ENCODE assay signal across 8 cellular contexts in the genomic region with DNA sequence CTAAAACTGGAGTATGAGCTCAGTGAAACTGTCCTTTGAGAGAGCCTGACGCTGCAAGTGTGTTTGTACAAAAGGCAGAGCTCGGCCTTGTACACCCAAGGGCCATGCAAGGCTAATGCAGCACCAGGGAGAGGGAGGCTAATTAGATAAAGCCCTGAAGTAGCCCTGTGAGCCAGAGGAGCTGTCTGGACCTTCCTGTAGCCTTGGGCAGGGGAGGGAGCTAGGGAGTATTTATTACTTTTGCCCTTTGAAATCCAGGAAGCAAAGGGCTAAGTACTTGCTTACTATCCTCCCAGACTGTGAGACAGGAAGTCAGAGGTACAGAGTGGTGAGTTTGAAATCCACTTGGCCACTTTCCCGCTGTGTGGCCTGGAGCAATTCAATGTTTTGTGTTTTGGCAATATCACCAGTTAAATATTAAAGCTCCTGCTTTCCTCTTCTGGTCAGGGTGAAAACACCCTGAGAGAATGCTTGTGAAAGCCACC. TPM values are rescaled to one million over a fixed set of nuclear protein-coding genes. Genes with fewer than 3 reads are reported as not detected.
A peak's percentile ranks its signal among the peaks of the same experiment; 100 is the strongest.
DNase-seq lines count a peak whose midpoint lies in the region; ATAC-seq, FAIRE-seq and TF ChIP-seq lines count a peak whose summit lies in the region.

No MANE protein-coding gene starts in this region.

- H3K36me3 ChIP-seq in ovary: no peaks in the 10 kb centered on the region

- H3K27me3 ChIP-seq in ovary: no peaks in the 10 kb centered on the region

- H3K4me3 ChIP-seq in fibroblast of villous mesenchyme (ENCODE audit: low read depth, low read length): no peak overlapping the region
- H3K4me3 ChIP-seq in ovary: no peak overlapping the region

- intact Hi-C loops in ovary (cut with DNase I): loop anchor here in 3 of 4 donors (5.0 to 10.0 kb wide), 3 partner anchors 59 to 141 kb away; partner anchors contain the start of genes GTF2H1 (in 2 of the 3), HPS5 (in 2 of the 3) and TSG101 (in 1 of the 3)

- peaks cover 10% of the 10 kb centered on the region for H3K4me1 ChIP-seq in ovary (ENCODE audit: insufficient read depth)

- peaks cover 4% of the 10 kb centered on the region; the same call in 1 of the 2 replicates for H3K27me3 Mint-ChIP-seq in WTC11 (ENCODE audit: low read depth)

- 1 to 2% (median 1%) methylated on average over 3 of the region's 3 CpGs for WGBS in ovary, 3 donors

- H3K4me3 Mint-ChIP-seq in WTC11: no peak overlapping the region

- H3K9me3 Mint-ChIP-seq in WTC11: no peaks in the 10 kb centered on the region

- peak overlapping the region; percentile 82 to 84 for H3K27ac ChIP-seq in ovary

- peak; percentile 19 for DNase-seq in GF-D8 (lab: John Stamatoyannopoulos, UW)
- DNase-seq in HTR-8/SVneo (ENCODE audit: insufficient read length, low spot score): peak; percentile 71
- no peak for DNase-seq in WTC11 (ENCODE audit: low spot score)
- peak; percentile 97 for DNase-seq in fibroblast of villous mesenchyme (ENCODE audit: low read depth)
- peak; percentile 68 to 79 (median 73) for DNase-seq in ovary
- DNase-seq in DMS 273 treated with DMSO at 0.1 percent for 48 hours (lab: John Stamatoyannopoulos, UW): no peak
- DNase-seq in activated CD4-positive, alpha-beta T cell treated with anti-CD3 and anti-CD28 coated beads, Interleukin-2, amount 50 U/mL, for 4 hours: no peak

- no peaks in the 10 kb centered on the region for H3K36me3 Mint-ChIP-seq in WTC11

- TF ChIP-seq CTCF in WTC11 (IDR thresholded peaks at IDR 0.05): no peak
- TF ChIP-seq CTCF in fibroblast of villous mesenchyme (IDR thresholded peaks at IDR 0.05; ENCODE audit: insufficient read depth, low read depth, low read length): no peak
- no peak for TF ChIP-seq CTCF in ovary (IDR thresholded peaks at IDR 0.05)

- no peak for FAIRE-seq in HTR-8/SVneo (lab: Jason Lieb, UNC)

- TF ChIP-seq POLR2A in ovary (IDR thresholded peaks at IDR 0.05): no peak

- POLR2A ChIA-PET in WTC11 (lab: Charles Lee): interaction anchor here (1.0 to 1.3 kb wide), 2 partner anchors 8 to 12 kb away, joined by 3 to 4 read pairs; no protein-coding TSS in a partner anchor

- H3K27ac Mint-ChIP-seq in WTC11: no peak overlapping the region

- no peaks in the 10 kb centered on the region for H3K9me3 ChIP-seq in ovary

- peaks cover 13% of the 10 kb centered on the region; the same call in 1 of the 2 replicates for H3K4me1 Mint-ChIP-seq in WTC11

- TF ChIP-seq EP300 in ovary (IDR thresholded peaks at IDR 0.05): no peak

- peak; percentile 67 for ATAC-seq in GM21528 (IDR thresholded peaks at IDR 0.05; ENCODE audit: low FRiP score, unreplicated experiment)
- ATAC-seq in WTC11: peak; percentile 42

- CTCF ChIA-PET in WTC11 (lab: Charles Lee): interaction anchor here (0.9 to 2.7 kb wide), 2 partner anchors 26 to 338 kb away, joined by 3 to 12 read pairs; no protein-coding TSS in a partner anchor

TF ChIP-seq in WTC11, 78 proteins besides CTCF, POLR2A, EP300 and RAD21:
- TF ChIP-seq CREB1 (CRISPR knock-in tag; IDR thresholded peaks at IDR 0.05) (no peak), EMX1 (CRISPR knock-in tag; IDR thresholded peaks at IDR 0.05) (no peak), ATF1 (CRISPR knock-in tag; IDR thresholded peaks at IDR 0.05) (no peak), FOXK1 (CRISPR knock-in tag; IDR thresholded peaks at IDR 0.05) (no peak), TEAD1 (CRISPR knock-in tag; IDR thresholded peaks at IDR 0.05) (no peak), SMAD4 (CRISPR knock-in tag; IDR thresholded peaks at IDR 0.05) (no peak), FOXJ3 (CRISPR knock-in tag; IDR thresholded peaks at IDR 0.05; ENCODE audit: borderline replicate concordance) (no peak), ELF4 (CRISPR knock-in tag; IDR thresholded peaks at IDR 0.05; ENCODE audit: low read depth) (no peak)
- TF ChIP-seq, protein P1, sequence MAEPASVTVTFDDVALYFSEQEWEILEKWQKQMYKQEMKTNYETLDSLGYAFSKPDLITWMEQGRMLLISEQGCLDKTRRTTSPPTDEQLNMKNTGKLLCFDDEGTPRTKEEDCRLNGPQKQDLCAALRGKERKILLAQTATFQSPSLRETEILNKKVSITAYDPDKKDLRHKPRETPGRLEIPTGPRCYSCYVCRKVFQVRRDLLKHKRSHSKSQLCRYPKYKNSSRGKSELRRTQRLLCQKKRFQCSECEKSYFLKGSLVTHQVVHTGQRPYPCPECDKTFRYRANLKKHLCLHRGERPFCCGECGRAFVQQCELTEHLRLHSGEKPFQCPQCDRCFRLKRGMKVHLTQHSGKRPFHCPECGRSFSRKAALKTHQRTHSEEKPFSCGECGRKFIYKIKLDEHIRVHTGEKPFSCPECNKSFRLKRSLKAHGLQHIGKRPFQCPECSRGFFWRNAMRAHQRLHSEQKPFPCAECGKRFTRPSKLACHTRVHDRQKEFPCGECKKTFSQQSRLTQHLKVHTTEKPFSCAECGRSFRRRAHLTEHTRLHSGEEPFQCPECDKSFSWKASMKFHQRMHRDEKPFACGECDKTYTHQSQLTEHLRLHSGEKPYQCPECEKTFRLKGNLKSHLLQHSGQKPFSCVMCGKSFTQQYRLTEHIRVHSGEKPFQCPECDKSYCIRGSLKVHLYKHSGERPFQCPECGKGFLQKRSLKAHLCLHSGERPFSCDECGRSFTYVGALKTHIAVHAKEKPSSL (CRISPR knock-in tag; conservative IDR thresholded peaks at IDR 0.05): no peak
- TF ChIP-seq, protein P2, sequence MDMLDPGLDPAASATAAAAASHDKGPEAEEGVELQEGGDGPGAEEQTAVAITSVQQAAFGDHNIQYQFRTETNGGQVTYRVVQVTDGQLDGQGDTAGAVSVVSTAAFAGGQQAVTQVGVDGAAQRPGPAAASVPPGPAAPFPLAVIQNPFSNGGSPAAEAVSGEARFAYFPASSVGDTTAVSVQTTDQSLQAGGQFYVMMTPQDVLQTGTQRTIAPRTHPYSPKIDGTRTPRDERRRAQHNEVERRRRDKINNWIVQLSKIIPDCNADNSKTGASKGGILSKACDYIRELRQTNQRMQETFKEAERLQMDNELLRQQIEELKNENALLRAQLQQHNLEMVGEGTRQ (CRISPR knock-in tag; IDR thresholded peaks at IDR 0.05): no peak

RNA-seq across cellular contexts. Expression of gene LDHA, which starts 10.2 kb away (rescaled TPM):
- total RNA-seq in WTC11 (2021): 644 to 1,009 TPM (median 1,007 TPM) in 3 replicates
- 497 and 586 TPM in 2 replicates for total RNA-seq in fibroblast of villous mesenchyme
- total RNA-seq in ovary: 100 to 1,000 TPM; 110 to 398 (median 199) TPM
- polyA plus RNA-seq in ovary: 100 to 1,000 TPM; 130 to 444 TPM

RNA-seq across cellular contexts. Expression of gene LDHC, which starts 27.9 kb away (rescaled TPM):
- total RNA-seq in WTC11 (2021) (0.27 TPM in 1 of 3 replicates, not detected in the others), fibroblast of villous mesenchyme (1.3 TPM in 1 of 2 replicates, not detected in the other), ovary (1 to 10 TPM in 2 of 7 donors, not detected in 5; 1.1 TPM)
- under 1 TPM in 1 of 2 donors, not detected in 1; 0.96 TPM for polyA plus RNA-seq in ovary

Comparison
In these comparisons a context has a peak if more than half of its experiments do, and no peak if none do; other contexts are left out.
1. DNase-seq: peak in GF-D8 (single experiment), HTR-8/SVneo (single experiment), fibroblast of villous mesenchyme (single experiment) and ovary (5 of 5); none in WTC11 (single experiment), DMS 273 treated with DMSO at 0.1 percent for 48 hours (single experiment) and activated CD4-positive, alpha-beta T cell treated with anti-CD3 and anti-CD28 coated beads, Interleukin-2, amount 50 U/mL, for 4 hours (0 of 2).